In genomic region chr6:21678990-21679389, GRCh38 we compare ENCODE assay signal across 11 cellular contexts.
DNase-seq lines count a peak whose midpoint lies in the region; ATAC-seq and TF ChIP-seq lines count a peak whose summit lies in the region.
"Had no signal": no experiment of that assay in that cellular context is flagged by ENCODE, and none has a peak within 500 bp of the region (broad histone marks: within the 10 kb centered on the region; RNA-seq: fewer than 3 reads in every experiment).

No MANE protein-coding gene starts in this region.

- no peaks in the 10 kb centered on the region for H3K36me3 ChIP-seq in GM23248 (ENCODE audit: low read depth)
- no peaks in the 10 kb centered on the region for H3K36me3 ChIP-seq in RWPE2 (ENCODE audit: low read depth)
- H3K36me3 ChIP-seq in sigmoid colon = no peaks in the 10 kb centered on the region
- H3K36me3 ChIP-seq: HAP-1 had no signal

- H4K20me1 ChIP-seq in GM23248 (ENCODE audit: insufficient read depth) = no peaks in the 10 kb centered on the region

- no peak for TF ChIP-seq POLR2A in sigmoid colon (IDR thresholded peaks at IDR 0.05)

- H3K27ac ChIP-seq in GM23248 = peak overlapping the region; percentile 67; the same call in 1 of the 2 replicates
- H3K27ac ChIP-seq in RWPE2 (ENCODE audit: poor library complexity, severe bottlenecking) = peak overlapping the region; percentile 33
- peak overlapping the region; percentile 37 to 77 (median 54) for H3K27ac ChIP-seq in sigmoid colon

- H3K4me3 ChIP-seq in GM23248 (no peak overlapping the region), RWPE2 (ENCODE audit: severe bottlenecking) (no peak overlapping the region), fibroblast of mammary gland (ENCODE audit: control insufficient read depth, low read depth, low read length) (no peak overlapping the region), sigmoid colon (no peak overlapping the region)
- H3K4me3 ChIP-seq: HAP-1 had no signal

- in situ Hi-C loops in GM23248 (cut with MboI) = no loop called here

- DNase-seq in GM23248 = peak; percentile 52
- no peak for DNase-seq in RWPE2 (ENCODE audit: low spot score)
- DNase-seq in fibroblast of mammary gland (ENCODE audit: low read depth) = peak; percentile 14
- no peak for DNase-seq in sigmoid colon
- DNase-seq in GM19240 (ENCODE audit: insufficient read length, low spot score) = no peak
- no peak for DNase-seq in NCI-H2107 (lab: John Stamatoyannopoulos, UW)
- no peak for DNase-seq in activated gamma-delta T cell treated with Interleukin-2 at 50 U/mL for 16 hours
- DNase-seq: amygdala; stimulated activated CD4-positive, alpha-beta T cell treated with anti-CD3 and anti-CD28 coated beads, Interleukin-12 subunit alpha, Interleukin-12 subunit beta, amount 100 ng/mL, for 4 hours had no signal

- no peak overlapping the region for H2AFZ ChIP-seq in GM23248

- intact Hi-C loops in sigmoid colon (cut with DNase I) = no loop called here

- no peaks in the 10 kb centered on the region for H3K9me2 ChIP-seq in GM23248 (ENCODE audit: insufficient read depth)

- ATAC-seq in RWPE2 (ENCODE audit: low read depth) (no peak), GM21360 (IDR thresholded peaks at IDR 0.05; ENCODE audit: unreplicated experiment) (no peak)

- H3K4me1 ChIP-seq in GM23248 (ENCODE audit: insufficient read depth) = peaks cover 12% of the 10 kb centered on the region
- peaks cover 10% of the 10 kb centered on the region for H3K4me1 ChIP-seq in RWPE2 (ENCODE audit: insufficient read depth, poor library complexity, severe bottlenecking)
- H3K4me1 ChIP-seq in sigmoid colon = peaks cover 0 to 14% (median 11%) of the 10 kb centered on the region in 4 donors

- TF ChIP-seq CTCF in RWPE2 (IDR thresholded peaks at IDR 0.05; ENCODE audit: poor library complexity, severe bottlenecking) (no peak), fibroblast of mammary gland (conservative IDR thresholded peaks at IDR 0.05; ENCODE audit: control insufficient read depth, insufficient read depth, low read depth, low read length) (no peak), sigmoid colon (IDR thresholded peaks at IDR 0.05) (no peak)

- H3K27me3 ChIP-seq in GM23248 (replicated peaks; ENCODE audit: insufficient read depth) = no peaks in the 10 kb centered on the region
- H3K27me3 ChIP-seq in RWPE2 (ENCODE audit: insufficient read depth, poor library complexity, severe bottlenecking) = no peaks in the 10 kb centered on the region
- H3K27me3 ChIP-seq in sigmoid colon = no peaks in the 10 kb centered on the region

- H3K9ac ChIP-seq in GM23248 = no peak overlapping the region

- WGBS in GM23248 (ENCODE audit: low coverage in 1 of 2, low lambda C conversion rate in 2 of 2, missing lambda C conversion rate in 2 of 2), 2 experiments = 86% methylated on average over 6 of the region's 6 CpGs
- WGBS in sigmoid colon, 2 donors = 92 to 93% methylated on average over 6 of the region's 6 CpGs

- peaks cover 11% of the 10 kb centered on the region for H3F3A ChIP-seq in GM23248 (ENCODE audit: insufficient read depth)

- no peaks in the 10 kb centered on the region for H3K9me3 ChIP-seq in GM23248 (ENCODE audit: low read depth)
- no peaks in the 10 kb centered on the region for H3K9me3 ChIP-seq in RWPE2 (ENCODE audit: severe bottlenecking)
- no peaks in the 10 kb centered on the region for H3K9me3 ChIP-seq in sigmoid colon
- H3K9me3 ChIP-seq: HAP-1 had no signal

- no peak for TF ChIP-seq EP300 in sigmoid colon (IDR thresholded peaks at IDR 0.05)

- no peak overlapping the region for H3K4me2 ChIP-seq in GM23248 (ENCODE audit: unreplicated experiment)

- H3K79me2 ChIP-seq in GM23248 (ENCODE audit: insufficient read depth) = no peaks in the 10 kb centered on the region

Comparison
In these comparisons a context has a peak if more than half of its experiments do, and no peak if none do; other contexts are left out.
1. DNase-seq: peak in GM23248 (single experiment) and fibroblast of mammary gland (single experiment); none in RWPE2 (single experiment), sigmoid colon (single experiment), GM19240 (single experiment), NCI-H2107 (single experiment) and activated gamma-delta T cell treated with Interleukin-2 at 50 U/mL for 16 hours (single experiment).
2. Peak in every context shown above with its lines, with median percentiles within 50 percentile points of each other: H3K27ac ChIP-seq.